In genomic region chr1:204072951-204073836, GRCh38 we compare ENCODE assay signal across 8 cellular contexts. TPM values are rescaled to one million over a fixed set of nuclear protein-coding genes. Genes with fewer than 3 reads are reported as not detected.
DNase-seq lines count a peak whose midpoint lies in the region; ATAC-seq, FAIRE-seq and TF ChIP-seq lines count a peak whose summit lies in the region.

Gene SOX13, plus strand, starts transcription at chr1:204073115. Its CDS starts 39,801 bp downstream, at chr1:204112916.

- H3K27me3 Mint-ChIP-seq in activated naive CD8-positive, alpha-beta T cell treated with anti-CD3 and anti-CD28 coated beads for 36 hours, result peaks cover 73% of the 10 kb centered on the region
- H3K27me3 Mint-ChIP-seq in naive thymus-derived CD8-positive, alpha-beta T cell, result peaks cover 25 to 71% (median 59%) of the 10 kb centered on the region in 5 donors

- H3K36me3 ChIP-seq in HCT116 (ENCODE audit: control insufficient read depth in 1 of 2, insufficient read depth in 2 of 2, low read length in 2 of 2) (no peaks in the 10 kb centered on the region), gastroesophageal sphincter (no peaks in the 10 kb centered on the region), Karpas-422 (ENCODE audit: insufficient read depth, low read length) (no peaks in the 10 kb centered on the region)

- peak within 1 kb of the TSS; percentile 74 to 77 for H3K4me3 ChIP-seq in HCT116 (replicated peaks in 1 of 2; ENCODE audit: low read depth in 1 of 2, low read length in 2 of 2)
- H3K4me3 ChIP-seq in gastroesophageal sphincter, result peak within 1 kb of the TSS; percentile 29 to 82
- H3K4me3 ChIP-seq in Karpas-422 (ENCODE audit: low read length), result no peak within 1 kb of the TSS

- H2AFZ ChIP-seq in HCT116 (ENCODE audit: low read depth, low read length, poor library complexity, severe bottlenecking) (peak within 1 kb of the TSS; percentile 71), Karpas-422 (ENCODE audit: low read length) (no peak within 1 kb of the TSS)

- H3K27ac ChIP-seq in HCT116 (ENCODE audit: low read depth, low read length) (peak within 1 kb of the TSS; percentile 91), gastroesophageal sphincter (peak within 1 kb of the TSS; percentile 1 to 88 (median 84)), Karpas-422 (ENCODE audit: low read length) (no peak within 1 kb of the TSS)

- no peak for FAIRE-seq in urothelium cell line (lab: Jason Lieb, UNC)

- H3K79me2 ChIP-seq in HCT116 (ENCODE audit: insufficient read depth, low read length) (peaks cover 43% of the 10 kb centered on the region; the same call in 1 of the 2 replicates), Karpas-422 (ENCODE audit: low read length) (no peaks in the 10 kb centered on the region)

- no TSS peak for BruUV-seq in HCT116 (replicated peaks; lab: Mats Ljungman, UMichigan)

- TF ChIP-seq RAD21 in HCT116 (IDR thresholded peaks at IDR 0.05; ENCODE audit: low read depth), result no peak

- H3K4me1 Mint-ChIP-seq in activated naive CD8-positive, alpha-beta T cell treated with anti-CD3 and anti-CD28 coated beads for 36 hours, result peaks cover 9% of the 10 kb centered on the region
- peaks cover 5 to 36% (median 19%) of the 10 kb centered on the region in 4 donors for H3K4me1 Mint-ChIP-seq in naive thymus-derived CD8-positive, alpha-beta T cell

- no CpG with 5 or more reads among the region's 88 CpGs for WGBS in gastroesophageal sphincter (ENCODE audit: low coverage in 1 of 2), 2 donors

- H3K9me3 ChIP-seq in HCT116 (ENCODE audit: control insufficient read depth in 1 of 2, insufficient read depth in 1 of 2, low read depth in 1 of 2, low read length in 2 of 2) (no peaks in the 10 kb centered on the region), gastroesophageal sphincter (no peaks in the 10 kb centered on the region), Karpas-422 (ENCODE audit: low read length) (no peaks in the 10 kb centered on the region)

- intact Hi-C loops in HCT116 (cut with micrococcal nuclease), result loop anchor here (2.0 to 5.0 kb wide), 2 partner anchors 54 to 201 kb away; no protein-coding TSS in a partner anchor

- peak within 1 kb of the TSS; percentile 71 for H3K4me3 Mint-ChIP-seq in activated naive CD8-positive, alpha-beta T cell treated with anti-CD3 and anti-CD28 coated beads for 36 hours
- H3K4me3 Mint-ChIP-seq in naive thymus-derived CD8-positive, alpha-beta T cell, result peak within 1 kb of the TSS; percentile 67 to 89 (median 82)

- H3K4me1 ChIP-seq in HCT116 (ENCODE audit: control insufficient read depth in 1 of 2, insufficient read depth in 2 of 2, low read length in 2 of 2) (peaks cover 11 to 32% of the 10 kb centered on the region in 2 experiments), gastroesophageal sphincter (peaks cover 0 to 61% (median 10%) of the 10 kb centered on the region in 3 donors), Karpas-422 (ENCODE audit: low read length) (no peaks in the 10 kb centered on the region)

- peak; percentile 95 for TF ChIP-seq POLR2A in HCT116 (IDR thresholded peaks at IDR 0.05; ENCODE audit: borderline replicate concordance, extremely low read depth, insufficient read depth, insufficient read length)
- TF ChIP-seq POLR2A in gastroesophageal sphincter (IDR thresholded peaks at IDR 0.05), result peak; percentile 76 to 84

- no peaks in the 10 kb centered on the region for H3K9me2 ChIP-seq in HCT116 (ENCODE audit: insufficient read depth)
- H3K9me2 ChIP-seq in Karpas-422 (replicated peaks; ENCODE audit: insufficient read depth, low read length), result no peaks in the 10 kb centered on the region

- TF ChIP-seq CTCF in HCT116 (IDR thresholded peaks at IDR 0.05 in 2 of 3, conservative IDR thresholded peaks at IDR 0.05 in 1 of 3; ENCODE audit: borderline replicate concordance in 1 of 3, insufficient read depth in 1 of 3, low read depth in 2 of 3, low read length in 2 of 3) (peak in 2 of 3 experiments; percentile 16 to 18; a peak in 1 of 6 replicates), gastroesophageal sphincter (IDR thresholded peaks at IDR 0.05) (peak in 1 of 4 experiments; percentile 17)

- CTCF ChIA-PET in HCT116 (lab: Charles Lee), result interaction anchor here (0.6 to 1.3 kb wide), 5 partner anchors 11 to 202 kb away, joined by 3 to 13 read pairs (median 4); no protein-coding TSS in a partner anchor

- DNase-seq in AG08395 (ENCODE audit: low spot score), result peak; percentile 93
- peak; percentile 79 for DNase-seq in HCT116 (ENCODE audit: low read depth, low spot score)
- peak; percentile 83 for DNase-seq in NCI-H774 (lab: John Stamatoyannopoulos, UW)
- peak; percentile 21 for DNase-seq in activated naive CD8-positive, alpha-beta T cell treated with anti-CD3 and anti-CD28 coated beads for 36 hours
- DNase-seq in naive thymus-derived CD8-positive, alpha-beta T cell, result peak in 1 of 10 donors; percentile 46
- DNase-seq in urothelium cell line (ENCODE audit: low spot score), result peak; percentile 92
- DNase-seq in Karpas-422, result no peak

- no peaks in the 10 kb centered on the region for H4K20me1 ChIP-seq in HCT116 (ENCODE audit: insufficient read depth)
- no peaks in the 10 kb centered on the region for H4K20me1 ChIP-seq in Karpas-422 (ENCODE audit: insufficient read depth, low read depth, low read length)

- POLR2A ChIA-PET in HCT116 (lab: Charles Lee), result interaction anchor here (0.5 to 1.6 kb wide), 11 partner anchors 8 to 208 kb away, joined by 3 to 8 read pairs (median 4); no protein-coding TSS in a partner anchor
- POLR2A ChIA-PET in naive thymus-derived CD8-positive, alpha-beta T cell (lab: Charles Lee), result no interaction called here

- TF ChIP-seq EP300 in gastroesophageal sphincter (IDR thresholded peaks at IDR 0.05), result no peak

- ATAC-seq in HCT116 (peak; percentile 86), gastroesophageal sphincter (peak; percentile 87)
- peak; percentile 27 to 42 for ATAC-seq in naive thymus-derived CD8-positive, alpha-beta T cell

- no peak within 1 kb of the TSS for H3K27ac Mint-ChIP-seq in activated naive CD8-positive, alpha-beta T cell treated with anti-CD3 and anti-CD28 coated beads for 36 hours
- no peak within 1 kb of the TSS for H3K27ac Mint-ChIP-seq in naive thymus-derived CD8-positive, alpha-beta T cell

- peak within 1 kb of the TSS; percentile 100 for H3K4me2 ChIP-seq in HCT116 (ENCODE audit: low read length)
- H3K4me2 ChIP-seq in Karpas-422 (ENCODE audit: low read depth, low read length, poor library complexity, severe bottlenecking), result no peak within 1 kb of the TSS

- H3K9ac ChIP-seq in HCT116 (ENCODE audit: low read length) (peak within 1 kb of the TSS; percentile 80), Karpas-422 (ENCODE audit: low read length) (no peak within 1 kb of the TSS)

- H3K36me3 Mint-ChIP-seq in activated naive CD8-positive, alpha-beta T cell treated with anti-CD3 and anti-CD28 coated beads for 36 hours, result no peaks in the 10 kb centered on the region
- H3K36me3 Mint-ChIP-seq in naive thymus-derived CD8-positive, alpha-beta T cell, result no peaks in the 10 kb centered on the region

- peaks cover under 1% of the 10 kb centered on the region for H3K9me3 Mint-ChIP-seq in activated naive CD8-positive, alpha-beta T cell treated with anti-CD3 and anti-CD28 coated beads for 36 hours
- peaks cover 0 to 5% (median under 1%) of the 10 kb centered on the region in 9 donors for H3K9me3 Mint-ChIP-seq in naive thymus-derived CD8-positive, alpha-beta T cell

- H3K27me3 ChIP-seq in HCT116 (ENCODE audit: insufficient read depth, low read length) (no peaks in the 10 kb centered on the region), gastroesophageal sphincter (peaks cover 66% of the 10 kb centered on the region), Karpas-422 (ENCODE audit: low read length) (no peaks in the 10 kb centered on the region)

- RAD21 ChIA-PET in HCT116 (lab: Charles Lee; ENCODE audit: low non-redundant PET in 1 of 2, low total read pairs in 2 of 2, uncharacterized antibody in 2 of 2, unreplicated experiment in 2 of 2), result interaction anchor here (0.7 to 1.7 kb wide), 2 partner anchors 20 to 54 kb away, joined by 3 to 4 read pairs; no protein-coding TSS in a partner anchor

TF ChIP-seq in HCT116, 20 proteins besides CTCF, POLR2A, EP300 and RAD21:
- TF ChIP-seq YY1 (IDR thresholded peaks at IDR 0.05; ENCODE audit: extremely low read depth, insufficient replicate concordance, low read depth, low read length) (peak; percentile 30), EGR1 (IDR thresholded peaks at IDR 0.05; ENCODE audit: low read depth) (no peak), POLR2AphosphoS5 (IDR thresholded peaks at IDR 0.05; ENCODE audit: low read depth, low read length) (peak; percentile 99), ZFX (IDR thresholded peaks at IDR 0.05) (peak; percentile 65; the same call in 1 of the 2 replicates), ELF1 (IDR thresholded peaks at IDR 0.05; ENCODE audit: borderline replicate concordance, low read depth) (no peak)
TF ChIP-seq in HCT116: peak in this region for 3.

RNA-seq across cellular contexts. Expression of gene SOX13, which starts in this region (rescaled TPM):
- 35.6 TPM for total RNA-seq in HCT116 (2021; ENCODE audit: unreplicated experiment)
- 24.6 and 25.2 TPM in 2 replicates for polyA plus RNA-seq in HCT116 (2012)
- total RNA-seq in activated naive CD8-positive, alpha-beta T cell treated with anti-CD3 and anti-CD28 coated beads for 36 hours, result not detected
- total RNA-seq in gastroesophageal sphincter, result 10 to 100 TPM; 15.3 to 20.4 (median 17.3) TPM
- total RNA-seq in naive thymus-derived CD8-positive, alpha-beta T cell, result under 1 TPM; 0.29 to 0.77 TPM
- polyA plus RNA-seq in naive thymus-derived CD8-positive, alpha-beta T cell, result under 1 TPM in 2 of 3 donors, not detected in 1; 0.32 to 0.50 TPM
- total RNA-seq in Karpas-422 (2014; rRNA removed; shearing (Covaris generic); ENCODE audit: low replicate concordance), result not detected in 2 replicates

Comparison
In these comparisons a context has a peak if more than half of its experiments do, and no peak if none do; other contexts are left out.
1. RNA of gene SOX13 (total RNA-seq): 35.6 TPM in HCT116 (single experiment) and 15.3 to 20.4 TPM in gastroesophageal sphincter; 0.29 to 0.77 TPM in naive thymus-derived CD8-positive, alpha-beta T cell, not detected in activated naive CD8-positive, alpha-beta T cell treated with anti-CD3 and anti-CD28 coated beads for 36 hours and not detected in Karpas-422; every median in the first group is over 4 times any median in the second.
2. Peak in DNase-seq in activated naive CD8-positive, alpha-beta T cell treated with anti-CD3 and anti-CD28 coated beads for 36 hours; RNA of the gene not detected or under 1 TPM.
3. Peak in ATAC-seq in naive thymus-derived CD8-positive, alpha-beta T cell; RNA of the gene not detected or under 1 TPM.
4. ATAC-seq: peak in every context shown above with its lines; median percentile 87 in gastroesophageal sphincter; 86 in HCT116; 34 in naive thymus-derived CD8-positive, alpha-beta T cell.